Comparison of ENCODE assay signal across 1 cellular context in genomic region chr22:44619560-44620128, GRCh38.
A peak's percentile ranks its signal among the peaks of the same experiment; 100 is the strongest.
TF ChIP-seq lines count a peak whose summit lies in the region.

No MANE protein-coding gene starts in this region.

TF ChIP-seq in GM12878, 131 proteins besides CTCF, POLR2A, EP300 and RAD21:
- TF ChIP-seq PAX5 (IDR thresholded peaks at IDR 0.05; ENCODE audit: borderline replicate concordance, low read depth, low read length) (peak; percentile 46; the same call in 1 of the 2 replicates), BHLHE40 (IDR thresholded peaks at IDR 0.05; ENCODE audit: borderline replicate concordance in 1 of 2, low read depth in 2 of 2, low read length in 1 of 2) (0 out of 4 replicates have a peak, but pooled peaks of 1 of the 2 experiments have one; percentile 25), HDGF (IDR thresholded peaks at IDR 0.05) (peak; percentile 42; the same call in 1 of the 2 replicates), E4F1 (IDR thresholded peaks at IDR 0.05; ENCODE audit: borderline replicate concordance, partially characterized antibody) (peak; percentile 10)
